22 cellular contexts compared by ENCODE assay signal in genomic region chr10:15775513-15775912, GRCh38. TPM values are rescaled to one million over a fixed set of nuclear protein-coding genes. Genes with fewer than 3 reads are reported as not detected.
DNase-seq lines count a peak whose midpoint lies in the region; ATAC-seq and TF ChIP-seq lines count a peak whose summit lies in the region.
"Had no signal": no experiment of that assay in that cellular context is flagged by ENCODE, and none has a peak within 500 bp of the region (broad histone marks: within the 10 kb centered on the region; RNA-seq: fewer than 3 reads in every experiment).

No MANE protein-coding gene starts in this region.

- H4K20me1 ChIP-seq in osteoblast (ENCODE audit: insufficient read depth, low read length) = no peaks in the 10 kb centered on the region

- CTCF ChIA-PET in Calu3 (lab: Charles Lee) = no interaction called here

- peaks cover 9% of the 10 kb centered on the region for H3K4me1 ChIP-seq in osteoblast (ENCODE audit: insufficient read depth, low read length)
- H3K4me1 ChIP-seq: upper lobe of right lung had no signal

- no peaks in the 10 kb centered on the region for H3K79me2 ChIP-seq in osteoblast (ENCODE audit: insufficient read depth, low read length)

- H3K4me1 Mint-ChIP-seq in Calu3 (ENCODE audit: low read depth, unreplicated experiment) = peaks cover 10% of the 10 kb centered on the region
- H3K4me1 Mint-ChIP-seq: activated T-helper 17 cell treated with anti-CD3 and anti-CD28 coated beads, Interleukin-2, amount 50 U/mL, for 72 hours; brain; CD14-positive monocyte; stimulated activated naive B cell treated with anti-CD40 and anti-IgM and Interleukin-4, amounts not matched to agents 10 μg/mL and 1 μg/mL and 100 μg/mL, for 72 hours had no signal

- TF ChIP-seq CTCF in Calu3 (IDR thresholded peaks at IDR 0.05; ENCODE audit: unreplicated experiment) (no peak), osteoblast (IDR thresholded peaks at IDR 0.05; ENCODE audit: extremely low read depth, low read depth, low read length) (no peak)

- H3K36me3 Mint-ChIP-seq in Calu3 (ENCODE audit: insufficient read depth, unreplicated experiment) = no peaks in the 10 kb centered on the region

- no peak overlapping the region for H3K4me2 ChIP-seq in osteoblast (ENCODE audit: insufficient read depth, low read length)

- intact Hi-C loops in Calu3 (cut with micrococcal nuclease; ENCODE audit: unreplicated experiment) = no loop called here

- peaks cover 3% of the 10 kb centered on the region for H3K9me3 Mint-ChIP-seq in Calu3 (ENCODE audit: low read depth, unreplicated experiment)

- DNase-seq in Calu3 (no peak), OCI-M1 (lab: John Stamatoyannopoulos, UW) (peak; percentile 8), fibroblast of gingiva (ENCODE audit: low read depth) (peak; percentile 65), osteoblast (ENCODE audit: insufficient read length, low spot score, missing footprints) (no peak), HT-29 (ENCODE audit: low spot score) (no peak), NOMO-1 treated with dmso at 0.1 percent for 144 hours (lab: John Stamatoyannopoulos, UW; ENCODE audit: unreplicated experiment) (no peak)
- no peak for DNase-seq in activated CD4-positive, alpha-beta T cell treated with anti-CD3 and anti-CD28 coated beads, Interleukin-2, amount 50 U/mL, for 1 hour
- DNase-seq: activated CD8-positive, alpha-beta T cell treated with anti-CD3 and anti-CD28 coated beads, Interleukin-2, amount 10 ng/mL, durations not matched to agents 7 days and 5 days; effector memory CD4-positive, alpha-beta T cell; glutamatergic neuron; KG1; mucosa of descending colon; NCI-H1436; NCI-H2227 treated with DMSO at 0.1 percent for 48 hours; stimulated activated naive B cell treated with anti-CD40 and anti-IgM and Interleukin-4, amounts not matched to agents 10 μg/mL and 1 μg/mL and 100 μg/mL, for 72 hours; upper lobe of right lung had no signal

- H3K9me3 ChIP-seq in osteoblast (ENCODE audit: low read depth, low read length) = no peaks in the 10 kb centered on the region
- H3K9me3 ChIP-seq: upper lobe of right lung had no signal

- ATAC-seq in HG03175 (IDR thresholded peaks at IDR 0.05; ENCODE audit: unreplicated experiment) = no peak
- ATAC-seq: activated CD8-positive, alpha-beta T cell treated with anti-CD3 and anti-CD28 coated beads, Interleukin-2, amount 10 ng/mL, durations not matched to agents 7 days and 5 days; activated T-helper 17 cell treated with anti-CD3 and anti-CD28 coated beads, Interleukin-2, amount 50 U/mL, for 72 hours; HCT116; mucosa of descending colon; stimulated activated naive B cell treated with anti-CD40 and anti-IgM and Interleukin-4, amounts not matched to agents 10 μg/mL and 1 μg/mL and 100 μg/mL, for 72 hours; upper lobe of right lung had no signal

- H3K27me3 Mint-ChIP-seq in Calu3 (ENCODE audit: unreplicated experiment) = no peaks in the 10 kb centered on the region
- H3K27me3 Mint-ChIP-seq: activated T-helper 17 cell treated with anti-CD3 and anti-CD28 coated beads, Interleukin-2, amount 50 U/mL, for 72 hours; brain; stimulated activated naive B cell treated with anti-CD40 and anti-IgM and Interleukin-4, amounts not matched to agents 10 μg/mL and 1 μg/mL and 100 μg/mL, for 72 hours had no signal

- no peak overlapping the region for H2AFZ ChIP-seq in osteoblast (ENCODE audit: low read length)

- H3K27ac ChIP-seq in osteoblast (ENCODE audit: low read depth, low read length) = peak overlapping the region; percentile 8
- H3K27ac ChIP-seq: SK-N-MC, upper lobe of right lung had no signal

- peaks cover 15% of the 10 kb centered on the region for H3K36me3 ChIP-seq in osteoblast (ENCODE audit: insufficient read depth, low read length)

- H3K27me3 ChIP-seq in osteoblast (ENCODE audit: insufficient read depth, low read length) = no peaks in the 10 kb centered on the region
- H3K27me3 ChIP-seq: upper lobe of right lung had no signal

- no peak overlapping the region for H3K4me3 Mint-ChIP-seq in Calu3 (ENCODE audit: low read depth, unreplicated experiment)
- H3K4me3 Mint-ChIP-seq: activated CD8-positive, alpha-beta T cell treated with anti-CD3 and anti-CD28 coated beads, Interleukin-2, amount 10 ng/mL, durations not matched to agents 7 days and 5 days; activated T-helper 17 cell treated with anti-CD3 and anti-CD28 coated beads, Interleukin-2, amount 50 U/mL, for 72 hours; brain; CD14-positive monocyte; stimulated activated naive B cell treated with anti-CD40 and anti-IgM and Interleukin-4, amounts not matched to agents 10 μg/mL and 1 μg/mL and 100 μg/mL, for 72 hours had no signal

- no TSS peak for BruUV-seq in Calu3 (replicated peaks; lab: Mats Ljungman, UMichigan)

- peak overlapping the region; percentile 43 for H3K27ac Mint-ChIP-seq in Calu3 (ENCODE audit: unreplicated experiment)
- H3K27ac Mint-ChIP-seq: activated CD8-positive, alpha-beta T cell treated with anti-CD3 and anti-CD28 coated beads, Interleukin-2, amount 10 ng/mL, durations not matched to agents 7 days and 5 days; activated T-helper 17 cell treated with anti-CD3 and anti-CD28 coated beads, Interleukin-2, amount 50 U/mL, for 72 hours; brain; CD14-positive monocyte; stimulated activated naive B cell treated with anti-CD40 and anti-IgM and Interleukin-4, amounts not matched to agents 10 μg/mL and 1 μg/mL and 100 μg/mL, for 72 hours had no signal

- no peak overlapping the region for H3K4me3 ChIP-seq in osteoblast (ENCODE audit: insufficient read depth, low read length)
- H3K4me3 ChIP-seq: mucosa of descending colon, SK-N-MC, upper lobe of right lung had no signal

RNA-seq across cellular contexts. Expression of gene ITGA8, which starts 55.8 kb away (rescaled TPM):
- total RNA-seq in Calu3 (2022) (not detected in 2 replicates), osteoblast (1.2 and 2.5 TPM in 2 replicates)
- not detected in 2 replicates for total RNA-seq in HT-29 (2014; rRNA removed; shearing (Covaris generic))
- total RNA-seq: activated CD8-positive, alpha-beta T cell treated with anti-CD3 and anti-CD28 coated beads, Interleukin-2, amount 10 ng/mL, durations not matched to agents 7 days and 5 days; activated T-helper 17 cell treated with anti-CD3 and anti-CD28 coated beads, Interleukin-2, amount 50 U/mL, for 72 hours had no signal

Comparison
In these comparisons a context has a peak if more than half of its experiments do, and no peak if none do; other contexts are left out.
1. DNase-seq: peak in OCI-M1 (single experiment) and fibroblast of gingiva (single experiment); none in Calu3 (single experiment), osteoblast (single experiment), HT-29 (single experiment), NOMO-1 treated with dmso at 0.1 percent for 144 hours (single experiment) and activated CD4-positive, alpha-beta T cell treated with anti-CD3 and anti-CD28 coated beads, Interleukin-2, amount 50 U/mL, for 1 hour (single experiment).